ENCODE assay signal across 14 cellular contexts in the genomic region with DNA sequence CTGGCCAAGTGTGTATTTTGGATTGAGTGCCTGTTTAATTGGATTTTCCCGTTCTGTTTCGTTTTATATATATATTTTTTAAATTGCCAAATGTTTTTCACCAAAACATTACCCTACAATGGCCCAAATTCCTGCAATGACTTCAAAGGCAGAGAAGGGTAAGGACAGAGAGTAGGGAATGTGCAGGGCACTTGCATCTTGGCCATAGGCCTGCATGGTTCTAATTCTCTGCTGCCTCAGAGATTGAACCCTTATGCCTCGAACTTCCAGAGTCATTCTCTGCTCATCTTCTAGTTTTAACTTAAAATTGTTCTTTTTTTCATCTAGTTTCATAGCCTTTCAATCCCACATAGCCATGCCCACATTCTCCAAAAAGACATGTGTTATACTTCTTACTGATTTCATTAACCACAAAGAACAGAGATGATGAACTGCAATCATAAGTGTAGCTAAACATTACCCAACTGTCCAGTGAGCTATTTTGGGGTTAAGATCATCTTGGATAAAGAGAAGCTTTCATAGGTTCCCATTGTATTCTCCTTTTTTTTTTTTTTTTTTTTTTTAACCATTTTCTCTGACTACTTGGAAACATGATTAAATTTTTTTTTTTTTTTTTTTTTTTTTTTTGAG.
DNase-seq lines count a peak whose midpoint lies in the region; ATAC-seq, FAIRE-seq and TF ChIP-seq lines count a peak whose summit lies in the region.
"Had no signal": no experiment of that assay in that cellular context is flagged by ENCODE, and none has a peak within 500 bp of the region (broad histone marks: within the 10 kb centered on the region; RNA-seq: fewer than 3 reads in every experiment).

No MANE protein-coding gene starts in this region.

- H4K20me1 ChIP-seq in HepG2 (ENCODE audit: insufficient read depth, low read length) (no peaks in the 10 kb centered on the region), GM12878 (ENCODE audit: control insufficient read depth, insufficient read depth) (no peaks in the 10 kb centered on the region)

- H3K79me2 ChIP-seq in HepG2 (ENCODE audit: insufficient read depth, low read length) (no peaks in the 10 kb centered on the region), GM12878 (ENCODE audit: control insufficient read depth, insufficient read depth, low read length) (no peaks in the 10 kb centered on the region)

- 35% methylated on average over 3 of the region's 3 CpGs for WGBS in right lobe of liver (ENCODE audit: insufficient coverage, low coverage, low lambda C conversion rate, missing lambda C conversion rate)
- 33% methylated on average over 3 of the region's 3 CpGs for WGBS in HepG2 (ENCODE audit: low lambda C conversion rate)
- 0% methylated on average over 3 of the region's 3 CpGs for WGBS in GM12878 (ENCODE audit: insufficient coverage, insufficient replicate concordance, low lambda C conversion rate, missing lambda C conversion rate)

- no peak for DNase-seq in right lobe of liver
- DNase-seq in HepG2 (ENCODE audit: low spot score), result no peak
- DNase-seq in GM12878 (ENCODE audit: low read depth, low spot score), result no peak
- DNase-seq in NCI-H2029 treated with DMSO at 0.1 percent for 48 hours (lab: John Stamatoyannopoulos, UW), result no peak
- no peak for DNase-seq in NCI-H1092 (lab: John Stamatoyannopoulos, UW)
- no peak for DNase-seq in vagina (ENCODE audit: extremely low spot score in 2 of 2)
- DNase-seq: activated CD8-positive, alpha-beta T cell treated with anti-CD3 and anti-CD28 coated beads, Interleukin-2, amount 10 ng/mL, durations not matched to agents 7 days and 5 days; hippocampal formation; NCI-H1436 treated with DMSO at 0.1 percent for 48 hours; NCI-H510A treated with DMSO at 0.1 percent for 48 hours; stimulated activated CD4-positive, alpha-beta T cell treated with anti-CD3 and anti-CD28 coated beads, Interleukin-12 subunit alpha, Interleukin-12 subunit beta, amount 100 ng/mL, for 4 hours had no signal

- RAD21 ChIA-PET in GM12878 (lab: Charles Lee; ENCODE audit: unreplicated experiment), result interaction anchor here (1.0 to 1.1 kb wide), 3 partner anchors 12 to 40 kb away, joined by 3 to 4 read pairs (median 3); no protein-coding TSS in a partner anchor

- FAIRE-seq in HepG2 (lab: Jason Lieb, UNC) (no peak), GM12878 (lab: Jason Lieb, UNC) (no peak)

- H3K9me3 ChIP-seq in right lobe of liver (no peaks in the 10 kb centered on the region), HepG2 (ENCODE audit: low read length) (0 out of 2 replicates have a peak, but pooled peaks cover 4% of the 10 kb centered on the region), GM12878 (replicated peaks; ENCODE audit: control insufficient read depth, insufficient read depth, low read length) (no peaks in the 10 kb centered on the region), vagina (no peaks in the 10 kb centered on the region)
- H3K9me3 ChIP-seq: thoracic aorta had no signal

- H3K4me3 ChIP-seq in right lobe of liver (no peak overlapping the region), HepG2 (replicated peaks in 1 of 3; ENCODE audit: insufficient read depth in 1 of 3, low read depth in 2 of 3, low read length in 3 of 3) (no peak overlapping the region), GM12878 (no peak overlapping the region), vagina (no peak overlapping the region)
- H3K4me3 ChIP-seq: thoracic aorta had no signal

- TF ChIP-seq EP300 in HepG2 (IDR thresholded peaks at IDR 0.05; ENCODE audit: low read depth in 2 of 2, low read length in 2 of 2), result no peak
- TF ChIP-seq EP300 in HepG2 (CRISPR knock-in tag; IDR thresholded peaks at IDR 0.05; ENCODE audit: borderline replicate concordance), result no peak
- peak in 1 of 2 experiments; percentile 24; a peak in 1 of 4 replicates for TF ChIP-seq EP300 in GM12878 (IDR thresholded peaks at IDR 0.05; ENCODE audit: borderline replicate concordance in 1 of 2, control insufficient read depth in 1 of 2, low read depth in 2 of 2, low read length in 2 of 2)

- H3K4me2 ChIP-seq in HepG2 (ENCODE audit: low read depth, low read length), result no peak overlapping the region
- no peak overlapping the region for H3K4me2 ChIP-seq in GM12878 (ENCODE audit: control insufficient read depth, insufficient read depth)

- TF ChIP-seq POLR2A in right lobe of liver (IDR thresholded peaks at IDR 0.05), result no peak
- no peak for TF ChIP-seq POLR2A in HepG2 (IDR thresholded peaks at IDR 0.05; ENCODE audit: insufficient read depth in 1 of 2, low read depth in 2 of 2, low read length in 2 of 2)
- no peak for TF ChIP-seq POLR2A in GM12878 (IDR thresholded peaks at IDR 0.05; ENCODE audit: low read depth, low read length)
- TF ChIP-seq POLR2A in vagina (IDR thresholded peaks at IDR 0.05), result no peak

- no peaks in the 10 kb centered on the region for H3K36me3 ChIP-seq in right lobe of liver
- no peaks in the 10 kb centered on the region for H3K36me3 ChIP-seq in HepG2 (replicated peaks in 1 of 2; ENCODE audit: control insufficient read depth in 1 of 2, insufficient read depth in 2 of 2, low read length in 2 of 2)
- no peaks in the 10 kb centered on the region for H3K36me3 ChIP-seq in GM12878 (ENCODE audit: control insufficient read depth in 2 of 2, insufficient read depth in 2 of 2, low read length in 1 of 2)
- no peaks in the 10 kb centered on the region for H3K36me3 ChIP-seq in vagina
- H3K36me3 ChIP-seq: thoracic aorta had no signal

- intact Hi-C loops in right lobe of liver (cut with DNase I), result no loop called here
- intact Hi-C loops in HepG2 (cut with micrococcal nuclease; ENCODE audit: unreplicated experiment), result no loop called here
- intact Hi-C loops in GM12878 (cut with micrococcal nuclease; ENCODE audit: unreplicated experiment), result no loop called here
- intact Hi-C loops in vagina (cut with DNase I), result no loop called here

- no peak overlapping the region for H2AFZ ChIP-seq in HepG2 (ENCODE audit: low read length)
- no peak overlapping the region for H2AFZ ChIP-seq in GM12878 (ENCODE audit: control insufficient read depth, low read depth, low read length)

- POLR2A ChIA-PET in HepG2 (lab: Yijun Ruan, JAX), result no interaction called here
- POLR2A ChIA-PET in GM12878 (lab: Charles Lee), result interaction anchor here (0.7 kb wide), 1 partner anchor 21 kb away, joined by 4 read pairs; no protein-coding TSS in a partner anchor

- H3K27ac ChIP-seq in right lobe of liver (peak overlapping the region in 1 of 3 donors; percentile 79), HepG2 (ENCODE audit: extremely low read length, insufficient read depth, low read length) (no peak overlapping the region), GM12878 (ENCODE audit: control insufficient read depth, insufficient read depth) (no peak overlapping the region), vagina (no peak overlapping the region)
- H3K27ac ChIP-seq: thoracic aorta had no signal

- BruUV-seq in HepG2 (replicated peaks; lab: Mats Ljungman, UMichigan) (no TSS peak), GM12878 (replicated peaks; lab: Mats Ljungman, UMichigan) (no TSS peak)

- H3K4me1 ChIP-seq in right lobe of liver, result peaks cover 0 to 11% (median 0%) of the 10 kb centered on the region in 4 donors
- H3K4me1 ChIP-seq in HepG2 (ENCODE audit: insufficient read depth, low read length), result no peaks in the 10 kb centered on the region
- H3K4me1 ChIP-seq in GM12878 (ENCODE audit: control insufficient read depth, insufficient read depth, low read length), result no peaks in the 10 kb centered on the region
- H3K4me1 ChIP-seq in vagina, result peaks cover 8% of the 10 kb centered on the region

- peak; percentile 37 to 59 (median 46) for ATAC-seq in right lobe of liver
- ATAC-seq in HepG2, result no peak
- peak; percentile 81 for ATAC-seq in HG03196 (IDR thresholded peaks at IDR 0.05; ENCODE audit: unreplicated experiment)
- ATAC-seq in GM12878, result peak; percentile 91
- no peak for ATAC-seq in GM21723 (IDR thresholded peaks at IDR 0.05; ENCODE audit: unreplicated experiment)
- ATAC-seq: activated CD8-positive, alpha-beta T cell treated with anti-CD3 and anti-CD28 coated beads, Interleukin-2, amount 10 ng/mL, durations not matched to agents 7 days and 5 days had no signal

- H3K27me3 ChIP-seq in right lobe of liver, result no peaks in the 10 kb centered on the region
- no peaks in the 10 kb centered on the region for H3K27me3 ChIP-seq in HepG2 (ENCODE audit: control insufficient read depth in 1 of 2, insufficient read depth in 2 of 2, low read length in 2 of 2)
- H3K27me3 ChIP-seq in GM12878 (replicated peaks in 1 of 2; ENCODE audit: control insufficient read depth in 2 of 2, insufficient read depth in 2 of 2, low read length in 1 of 2), result no peaks in the 10 kb centered on the region
- H3K27me3 ChIP-seq in vagina, result no peaks in the 10 kb centered on the region

- in situ Hi-C loops in HepG2 (cut with HindIII; ENCODE audit: extremely low pct_ligation_motif_present, low pct_unique_long_range_greater_than_20kb), result no loop called here
- in situ Hi-C loops in GM12878 (cut with MboI), result no loop called here

- SMC1A ChIA-PET in GM12878 (lab: Charles Lee; ENCODE audit: uncharacterized antibody, unreplicated experiment), result interaction anchor here (0.6 to 2.0 kb wide), 7 partner anchors 10 to 165 kb away, joined by 3 to 11 read pairs (median 4); no protein-coding TSS in a partner anchor

- CTCF ChIA-PET in HepG2 (lab: Yijun Ruan, JAX; ENCODE audit: low intra/inter-chr PET ratio, low total read pairs), result no interaction called here
- CTCF ChIA-PET in GM12878 (lab: Yijun Ruan, JAX), result interaction anchor here (0.8 kb wide), 1 partner anchor 36 kb away, joined by 3 read pairs; no protein-coding TSS in a partner anchor

- TF ChIP-seq CTCF in right lobe of liver (IDR thresholded peaks at IDR 0.05) (no peak), HepG2 (CRISPR knock-in tag; IDR thresholded peaks at IDR 0.05) (no peak), GM12878 (IDR thresholded peaks at IDR 0.05 in 2 of 3, conservative IDR thresholded peaks at IDR 0.05 in 1 of 3; ENCODE audit: control insufficient read depth in 2 of 3, extremely low read depth in 1 of 3, insufficient read depth in 1 of 3, low read depth in 3 of 3, low read length in 3 of 3) (no peak), vagina (IDR thresholded peaks at IDR 0.05) (no peak)

- TF ChIP-seq RAD21 in HepG2 (CRISPR knock-in tag; IDR thresholded peaks at IDR 0.05), result no peak
- no peak for TF ChIP-seq RAD21 in GM12878 (IDR thresholded peaks at IDR 0.05; ENCODE audit: insufficient read depth, low read depth, low read length)

- H3K9ac ChIP-seq in HepG2 (ENCODE audit: insufficient read depth, low read depth, low read length) (no peak overlapping the region), GM12878 (ENCODE audit: control insufficient read depth, insufficient read depth, low read length) (no peak overlapping the region)

TF ChIP-seq in HepG2, 621 proteins besides CTCF, POLR2A, EP300 and RAD21 (continues in another document):
- TF ChIP-seq EHMT2 (IDR thresholded peaks at IDR 0.05; ENCODE audit: borderline replicate concordance, low read depth, low read length), result no peak
- TF ChIP-seq ZNF782 (CRISPR knock-in tag; IDR thresholded peaks at IDR 0.05; ENCODE audit: borderline replicate concordance), result no peak
- TF ChIP-seq ZNF678 (CRISPR knock-in tag; IDR thresholded peaks at IDR 0.05), result no peak

TF ChIP-seq in GM12878, 131 proteins besides CTCF, POLR2A, EP300 and RAD21 (continues in another document):
- TF ChIP-seq ZNF384 (IDR thresholded peaks at IDR 0.05; ENCODE audit: borderline replicate concordance, low read depth, low read length) (peak; percentile 44; the same call in 1 of the 2 replicates), HCFC1 (IDR thresholded peaks at IDR 0.05; ENCODE audit: low read length) (no peak), TARDBP (IDR thresholded peaks at IDR 0.05; ENCODE audit: borderline replicate concordance) (no peak)

Comparison
In these comparisons a context has a peak if more than half of its experiments do, and no peak if none do; other contexts are left out.
1. ATAC-seq: peak in right lobe of liver (4 of 4), HG03196 (single experiment) and GM12878 (single experiment); none in HepG2 (single experiment) and GM21723 (single experiment).